ENCODE assay signal across 18 cellular contexts in genomic region chr6:66985816-66986215, GRCh38.
"Had no signal": no experiment of that assay in that cellular context is flagged by ENCODE, and none has a peak within 500 bp of the region (broad histone marks: within the 10 kb centered on the region; RNA-seq: fewer than 3 reads in every experiment).

No MANE protein-coding gene starts in this region.

- H3K27me3 ChIP-seq: body of pancreas had no signal

- H3K4me3 ChIP-seq: body of pancreas had no signal

- H3K27ac ChIP-seq: body of pancreas had no signal

- H3K4me1 ChIP-seq: body of pancreas had no signal

- DNase-seq: activated B cell treated with CpG ODN at 0.5 μM for 24 hours; activated CD4-positive, alpha-beta T cell treated with anti-CD3 and anti-CD28 coated beads for 1 hour; activated CD4-positive, alpha-beta T cell treated with anti-CD3 and anti-CD28 coated beads, Interleukin-2, amount 10 ng/mL, durations not matched to agents 24 days and 14 days; activated CD4-positive, alpha-beta T cell treated with anti-CD3 and anti-CD28 coated beads, Interleukin-2, amount 50 U/mL, for 48 hours; activated CD8-positive, alpha-beta memory T cell treated with anti-CD3 and anti-CD28 coated beads, Interleukin-2, amount 10 ng/mL, durations not matched to agents 7 days and 5 days; activated effector memory CD4-positive, alpha-beta T cell treated with Interleukin-2 at 50 U/mL for 16 hours; activated naive CD4-positive, alpha-beta T cell; activated T-cell treated with anti-CD3 and anti-CD28 coated beads, Interleukin-2, amount 50 U/mL, for 24 hours; aorta; body of pancreas; Karpas-422; NCI-H1048; NCI-H1417; NCI-H1930; NCI-H2171 treated with DMSO at 0.1 percent for 48 hours; NCI-H345; NCI-H510A; NCI-H526 treated with DMSO at 0.1 percent for 48 hours had no signal
